In the genomic region with DNA sequence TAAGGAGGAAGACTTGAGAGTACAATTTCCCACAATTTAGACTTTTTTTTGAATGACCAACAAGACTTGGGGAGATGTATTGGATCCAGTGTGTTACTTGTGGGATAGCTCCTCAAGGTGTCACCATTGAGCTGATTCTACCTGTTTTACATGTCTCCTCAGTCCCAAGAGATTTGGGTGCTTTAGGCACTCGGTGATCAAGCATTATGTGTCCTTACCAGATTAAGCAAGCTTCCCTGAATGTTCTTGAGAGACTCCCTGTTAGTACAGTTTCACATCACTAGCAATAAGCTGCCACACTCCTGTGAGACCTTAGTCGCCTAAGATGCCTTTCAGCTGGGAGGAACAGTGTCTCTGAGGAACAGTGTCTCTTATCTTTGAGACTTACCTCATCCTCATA, we compare ENCODE assay signal across 8 cellular contexts.
A peak's percentile ranks its signal among the peaks of the same experiment; 100 is the strongest.
DNase-seq lines count a peak whose midpoint lies in the region; ATAC-seq and TF ChIP-seq lines count a peak whose summit lies in the region.

No MANE protein-coding gene starts in this region.

- TF ChIP-seq CTCF in lower lobe of right lung (IDR thresholded peaks at IDR 0.05): peak; percentile 15

- H3K4me1 Mint-ChIP-seq in activated T-helper 1 cell treated with anti-CD3 and anti-CD28 coated beads, Interleukin-12 subunit alpha, Interleukin-12 subunit beta, Interleukin-2, Interleukin-4 antibody, amounts not matched to agents 30 ng/mL and 10 ng/mL and 1 ng/mL, durations not matched to agents 14 hours and 24 hours and 36 hours (ENCODE audit: low read depth): no peaks in the 10 kb centered on the region

- no peaks in the 10 kb centered on the region for H3K27me3 ChIP-seq in lower lobe of right lung (ENCODE audit: low read depth)

- H3K27me3 Mint-ChIP-seq in activated T-helper 1 cell treated with anti-CD3 and anti-CD28 coated beads, Interleukin-12 subunit alpha, Interleukin-12 subunit beta, Interleukin-2, Interleukin-4 antibody, amounts not matched to agents 30 ng/mL and 10 ng/mL and 1 ng/mL, durations not matched to agents 14 hours and 24 hours and 36 hours (ENCODE audit: insufficient read depth): no peaks in the 10 kb centered on the region

- H3K9me3 ChIP-seq in lower lobe of right lung: no peaks in the 10 kb centered on the region

- H3K27ac ChIP-seq in lower lobe of right lung: no peak overlapping the region

- H3K36me3 Mint-ChIP-seq in activated T-helper 1 cell treated with anti-CD3 and anti-CD28 coated beads, Interleukin-12 subunit alpha, Interleukin-12 subunit beta, Interleukin-2, Interleukin-4 antibody, amounts not matched to agents 30 ng/mL and 10 ng/mL and 1 ng/mL, durations not matched to agents 14 hours and 24 hours and 36 hours (ENCODE audit: low read depth): no peaks in the 10 kb centered on the region

- DNase-seq in EH (ENCODE audit: low read depth) (peak; percentile 79), NAMALWA (ENCODE audit: low spot score) (peak; percentile 55), amniotic epithelial cell (ENCODE audit: low read depth) (peak; percentile 62), lower lobe of right lung (no peak), cortex of kidney (lab: John Stamatoyannopoulos, UW) (no peak)
- no peak for DNase-seq in activated T-helper 1 cell treated with anti-CD3 and anti-CD28 coated beads, Interleukin-12 subunit alpha, Interleukin-12 subunit beta, Interleukin-2, Interleukin-4 antibody, amounts not matched to agents 30 ng/mL and 10 ng/mL and 1 ng/mL, durations not matched to agents 14 hours and 24 hours and 36 hours (ENCODE audit: low spot score)

- no peaks in the 10 kb centered on the region for H3K4me1 ChIP-seq in lower lobe of right lung

- no peaks in the 10 kb centered on the region for H3K9me3 Mint-ChIP-seq in activated T-helper 1 cell treated with anti-CD3 and anti-CD28 coated beads, Interleukin-12 subunit alpha, Interleukin-12 subunit beta, Interleukin-2, Interleukin-4 antibody, amounts not matched to agents 30 ng/mL and 10 ng/mL and 1 ng/mL, durations not matched to agents 14 hours and 24 hours and 36 hours

- no peak overlapping the region for H3K4me3 Mint-ChIP-seq in activated T-helper 1 cell treated with anti-CD3 and anti-CD28 coated beads, Interleukin-12 subunit alpha, Interleukin-12 subunit beta, Interleukin-2, Interleukin-4 antibody, amounts not matched to agents 30 ng/mL and 10 ng/mL and 1 ng/mL, durations not matched to agents 14 hours and 24 hours and 36 hours

- no peak overlapping the region for H3K27ac Mint-ChIP-seq in activated T-helper 1 cell treated with anti-CD3 and anti-CD28 coated beads, Interleukin-12 subunit alpha, Interleukin-12 subunit beta, Interleukin-2, Interleukin-4 antibody, amounts not matched to agents 30 ng/mL and 10 ng/mL and 1 ng/mL, durations not matched to agents 14 hours and 24 hours and 36 hours

- no peak overlapping the region for H3K4me3 ChIP-seq in lower lobe of right lung

- intact Hi-C loops in lower lobe of right lung (cut with DNase I): no loop called here
- intact Hi-C loops in activated T-helper 1 cell treated with anti-CD3 and anti-CD28 coated beads, Interleukin-12 subunit alpha, Interleukin-12 subunit beta, Interleukin-2, Interleukin-4 antibody, amounts not matched to agents 30 ng/mL and 10 ng/mL and 1 ng/mL, durations not matched to agents 14 hours and 24 hours and 36 hours (cut with micrococcal nuclease): no loop called here

- H3K36me3 ChIP-seq in lower lobe of right lung: no peaks in the 10 kb centered on the region

- ATAC-seq in GM21723 (IDR thresholded peaks at IDR 0.05; ENCODE audit: unreplicated experiment) (peak; percentile 67), lower lobe of right lung (peak in 1 of 2 donors; percentile 37), GM21619 (IDR thresholded peaks at IDR 0.05; ENCODE audit: unreplicated experiment) (no peak)

Comparison
In these comparisons a context has a peak if more than half of its experiments do, and no peak if none do; other contexts are left out.
1. DNase-seq: peak in EH (single experiment), NAMALWA (single experiment) and amniotic epithelial cell (single experiment); none in lower lobe of right lung (single experiment), activated T-helper 1 cell treated with anti-CD3 and anti-CD28 coated beads, Interleukin-12 subunit alpha, Interleukin-12 subunit beta, Interleukin-2, Interleukin-4 antibody, amounts not matched to agents 30 ng/mL and 10 ng/mL and 1 ng/mL, durations not matched to agents 14 hours and 24 hours and 36 hours (single experiment) and cortex of kidney (single experiment).